Comparison of ENCODE assay signal across 9 cellular contexts in the genomic region with DNA sequence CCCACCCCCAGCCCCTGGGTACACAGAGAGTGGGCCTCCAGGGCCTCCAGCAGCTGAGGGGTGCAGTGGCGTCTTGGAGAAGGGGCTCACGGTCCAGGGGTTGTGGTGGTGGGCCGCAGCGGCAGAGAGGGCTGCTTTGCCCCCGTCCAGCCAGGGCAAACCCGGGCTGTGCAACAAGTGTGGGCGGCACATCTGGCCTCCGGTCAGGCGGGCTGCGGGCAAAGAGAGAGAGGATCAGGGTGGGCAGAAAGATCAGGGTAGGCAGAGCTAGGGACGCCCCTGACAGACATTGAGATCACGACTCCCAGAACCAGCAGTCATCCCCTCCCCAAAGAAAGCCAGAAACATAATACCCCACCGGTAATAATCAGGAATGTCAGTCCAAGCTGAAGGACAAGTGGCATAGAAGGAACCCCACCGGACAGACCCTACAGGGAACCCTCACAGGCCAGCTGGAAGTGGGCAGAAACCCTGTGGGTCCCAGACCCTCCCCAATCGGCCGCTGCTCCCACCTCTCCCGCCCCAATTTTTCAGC. TPM values are rescaled to one million over a fixed set of nuclear protein-coding genes. Genes with fewer than 3 reads are reported as not detected.
DNase-seq lines count a peak whose midpoint lies in the region; ATAC-seq and TF ChIP-seq lines count a peak whose summit lies in the region.
"Had no signal": no experiment of that assay in that cellular context is flagged by ENCODE, and none has a peak within 500 bp of the region (broad histone marks: within the 10 kb centered on the region; RNA-seq: fewer than 3 reads in every experiment).

No MANE protein-coding gene starts in this region.

- no peak overlapping the region for H3K18ac ChIP-seq in H9 (ENCODE audit: insufficient read length, low read depth, low read length)

- peaks cover 7% of the 10 kb centered on the region for H4K20me1 ChIP-seq in H9 (ENCODE audit: control insufficient read depth, insufficient read depth, insufficient read length)

- no peak for ATAC-seq in WTC11
- ATAC-seq in left cardiac atrium, result no peak
- ATAC-seq in HG02623 (IDR thresholded peaks at IDR 0.05; ENCODE audit: unreplicated experiment), result no peak

- H4K8ac ChIP-seq in H9 (replicated peaks; ENCODE audit: insufficient read length, low read depth, low read length), result no peak overlapping the region

- no peak overlapping the region for H3K14ac ChIP-seq in H9 (ENCODE audit: insufficient read depth, low read length)

- peak overlapping the region; percentile 58 to 81 for H3K4me3 Mint-ChIP-seq in H9
- H3K4me3 Mint-ChIP-seq in WTC11, result peak overlapping the region; percentile 66

- H3K9me3 Mint-ChIP-seq in H9, result peaks cover 2 to 3% of the 10 kb centered on the region in 2 experiments; a peak in 2 of 5 replicates
- H3K9me3 Mint-ChIP-seq in WTC11, result no peaks in the 10 kb centered on the region

- DNase-seq in H9 (no peak), WTC11 (ENCODE audit: low spot score) (no peak), left cardiac atrium (peak; percentile 21), SHP77 treated with DMSO at 0.1 percent for 48 hours (lab: John Stamatoyannopoulos, UW) (no peak), NOMO-1 treated with DMSO at 0.1 percent for 48 hours (lab: John Stamatoyannopoulos, UW; ENCODE audit: unreplicated experiment) (no peak)
- DNase-seq in activated CD4-positive, alpha-beta T cell treated with anti-CD3 and anti-CD28 coated beads for 4 hours, result no peak

- no peak overlapping the region for H3K4ac ChIP-seq in H9 (ENCODE audit: low read depth, low read length)

- POLR2A ChIA-PET in WTC11 (lab: Charles Lee), result interaction anchor here (0.6 kb wide), 1 partner anchor 59 kb away, joined by 3 read pairs; no protein-coding TSS in a partner anchor

- H2AFZ ChIP-seq in H9 (ENCODE audit: low read length), result no peak overlapping the region

- no peak overlapping the region for H4K91ac ChIP-seq in H9 (ENCODE audit: insufficient read length, low read depth, low read length)

- no peak overlapping the region for H4K5ac ChIP-seq in H9 (ENCODE audit: insufficient read length, low read depth, low read length)

- peak overlapping the region; percentile 35 for H3K4me2 ChIP-seq in H9 (ENCODE audit: insufficient read depth, insufficient read length, low read length)
- H3K4me2 ChIP-seq in skeletal muscle satellite cell (ENCODE audit: low read length), result peak overlapping the region; percentile 79

- no CpG with 5 or more reads among the region's 17 CpGs for WGBS in H9 (ENCODE audit: extremely low coverage, insufficient read length, low lambda C conversion rate)

- peak overlapping the region; percentile 66 for H3K4me3 ChIP-seq in skeletal muscle satellite cell (ENCODE audit: low read length)

- no peaks in the 10 kb centered on the region for H3K79me2 ChIP-seq in H9 (ENCODE audit: insufficient read depth, low read length)

- H3K56ac ChIP-seq in H9 (ENCODE audit: insufficient read length, low read depth, low read length), result no peak overlapping the region

- H3K36me3 Mint-ChIP-seq in H9 (ENCODE audit: insufficient read depth in 1 of 3, low read depth in 3 of 3) (peaks cover 0 to 2% (median 0%) of the 10 kb centered on the region in 3 experiments; a peak in 2 of 7 replicates), WTC11 (no peaks in the 10 kb centered on the region; the same call in 1 of the 2 replicates)

- H3K27me3 ChIP-seq in H9 (ENCODE audit: insufficient read depth, low read length), result peaks cover 88% of the 10 kb centered on the region
- H3K27me3 ChIP-seq in skeletal muscle satellite cell (ENCODE audit: control insufficient read depth, insufficient read depth, low read length), result peaks cover 86% of the 10 kb centered on the region

- H3K79me1 ChIP-seq in H9 (ENCODE audit: insufficient read depth, low read depth, low read length, poor library complexity, severe bottlenecking), result no peaks in the 10 kb centered on the region

- peaks cover 2% of the 10 kb centered on the region; the same call in 1 of the 2 replicates for H3K4me1 ChIP-seq in H9 (ENCODE audit: insufficient read depth, low read length)
- peaks cover 39% of the 10 kb centered on the region for H3K4me1 ChIP-seq in skeletal muscle satellite cell (ENCODE audit: control insufficient read depth, insufficient read depth, low read length)

- H3K27me3 Mint-ChIP-seq in H9 (ENCODE audit: low read depth) (peaks cover 99% of the 10 kb centered on the region), WTC11 (ENCODE audit: low read depth) (peaks cover 100% of the 10 kb centered on the region)

- no peak overlapping the region for H3K27ac ChIP-seq in H9 (ENCODE audit: insufficient read length, low read depth, low read length)

- H2BK15ac ChIP-seq in H9 (ENCODE audit: low read depth, low read length), result no peak overlapping the region

- peaks cover 25% of the 10 kb centered on the region for H3K23me2 ChIP-seq in H9 (ENCODE audit: insufficient read length, low read depth, low read length, poor library complexity, severe bottlenecking)

- no peak overlapping the region for H2AK5ac ChIP-seq in H9 (ENCODE audit: insufficient read length, low read length)

- intact Hi-C loops in left cardiac atrium (cut with DNase I), result no loop called here

- H3T11ph ChIP-seq in H9 (ENCODE audit: low read length), result no peak overlapping the region

- no peaks in the 10 kb centered on the region for H3K9me3 ChIP-seq in H9 (ENCODE audit: control insufficient read depth, low read depth, low read length)
- H3K9me3 ChIP-seq in skeletal muscle satellite cell (replicated peaks; ENCODE audit: low read length), result no peaks in the 10 kb centered on the region

- no peak overlapping the region for H2BK5ac ChIP-seq in H9 (ENCODE audit: insufficient read length, low read length)

- H3K9ac ChIP-seq in H9 (ENCODE audit: extremely low read depth, insufficient read length, low read length) (no peak overlapping the region), skeletal muscle satellite cell (ENCODE audit: low read depth, low read length) (no peak overlapping the region)

- H3K36me3 ChIP-seq in skeletal muscle satellite cell (ENCODE audit: insufficient read depth, low read length), result no peaks in the 10 kb centered on the region

- peaks cover 52 to 73% of the 10 kb centered on the region in 2 experiments for H3K4me1 Mint-ChIP-seq in H9
- peaks cover 64% of the 10 kb centered on the region for H3K4me1 Mint-ChIP-seq in WTC11

- H3K27ac Mint-ChIP-seq in H9, result peak overlapping the region in 1 of 3 experiments; percentile 74; a peak in 1 of 7 replicates
- H3K27ac Mint-ChIP-seq in WTC11, result no peak overlapping the region

- CTCF ChIA-PET in WTC11 (lab: Charles Lee), result interaction anchor here (0.6 kb wide), 1 partner anchor 23 kb away, joined by 3 read pairs; no protein-coding TSS in a partner anchor

- H3K23ac ChIP-seq in H9 (ENCODE audit: insufficient read length, low read depth, low read length), result no peak overlapping the region

- no peak overlapping the region for H2BK12ac ChIP-seq in H9 (ENCODE audit: insufficient read length, low read depth, low read length)

- no peak overlapping the region for H2BK20ac ChIP-seq in H9 (ENCODE audit: low read depth, low read length, poor library complexity, severe bottlenecking)

- TF ChIP-seq CTCF in H9 (conservative IDR thresholded peaks at IDR 0.05), result no peak
- no peak for TF ChIP-seq CTCF in WTC11 (IDR thresholded peaks at IDR 0.05)

- H2BK120ac ChIP-seq in H9 (ENCODE audit: low read depth, low read length, poor library complexity, severe bottlenecking), result no peak overlapping the region

TF ChIP-seq in WTC11, 78 proteins besides CTCF, POLR2A, EP300 and RAD21 (continues in another document):
- TF ChIP-seq IRF2 (CRISPR knock-in tag; IDR thresholded peaks at IDR 0.05; ENCODE audit: borderline replicate concordance, low read depth) (no peak), SP1 (CRISPR knock-in tag; conservative IDR thresholded peaks at IDR 0.05) (no peak), NR3C1 (CRISPR knock-in tag; conservative IDR thresholded peaks at IDR 0.05; ENCODE audit: low read depth) (no peak), ATF1 (CRISPR knock-in tag; IDR thresholded peaks at IDR 0.05) (no peak), KAT7 (CRISPR knock-in tag; IDR thresholded peaks at IDR 0.05; ENCODE audit: borderline replicate concordance) (no peak), ZNF416 (CRISPR knock-in tag; IDR thresholded peaks at IDR 0.05) (no peak)
- TF ChIP-seq, protein P1, sequence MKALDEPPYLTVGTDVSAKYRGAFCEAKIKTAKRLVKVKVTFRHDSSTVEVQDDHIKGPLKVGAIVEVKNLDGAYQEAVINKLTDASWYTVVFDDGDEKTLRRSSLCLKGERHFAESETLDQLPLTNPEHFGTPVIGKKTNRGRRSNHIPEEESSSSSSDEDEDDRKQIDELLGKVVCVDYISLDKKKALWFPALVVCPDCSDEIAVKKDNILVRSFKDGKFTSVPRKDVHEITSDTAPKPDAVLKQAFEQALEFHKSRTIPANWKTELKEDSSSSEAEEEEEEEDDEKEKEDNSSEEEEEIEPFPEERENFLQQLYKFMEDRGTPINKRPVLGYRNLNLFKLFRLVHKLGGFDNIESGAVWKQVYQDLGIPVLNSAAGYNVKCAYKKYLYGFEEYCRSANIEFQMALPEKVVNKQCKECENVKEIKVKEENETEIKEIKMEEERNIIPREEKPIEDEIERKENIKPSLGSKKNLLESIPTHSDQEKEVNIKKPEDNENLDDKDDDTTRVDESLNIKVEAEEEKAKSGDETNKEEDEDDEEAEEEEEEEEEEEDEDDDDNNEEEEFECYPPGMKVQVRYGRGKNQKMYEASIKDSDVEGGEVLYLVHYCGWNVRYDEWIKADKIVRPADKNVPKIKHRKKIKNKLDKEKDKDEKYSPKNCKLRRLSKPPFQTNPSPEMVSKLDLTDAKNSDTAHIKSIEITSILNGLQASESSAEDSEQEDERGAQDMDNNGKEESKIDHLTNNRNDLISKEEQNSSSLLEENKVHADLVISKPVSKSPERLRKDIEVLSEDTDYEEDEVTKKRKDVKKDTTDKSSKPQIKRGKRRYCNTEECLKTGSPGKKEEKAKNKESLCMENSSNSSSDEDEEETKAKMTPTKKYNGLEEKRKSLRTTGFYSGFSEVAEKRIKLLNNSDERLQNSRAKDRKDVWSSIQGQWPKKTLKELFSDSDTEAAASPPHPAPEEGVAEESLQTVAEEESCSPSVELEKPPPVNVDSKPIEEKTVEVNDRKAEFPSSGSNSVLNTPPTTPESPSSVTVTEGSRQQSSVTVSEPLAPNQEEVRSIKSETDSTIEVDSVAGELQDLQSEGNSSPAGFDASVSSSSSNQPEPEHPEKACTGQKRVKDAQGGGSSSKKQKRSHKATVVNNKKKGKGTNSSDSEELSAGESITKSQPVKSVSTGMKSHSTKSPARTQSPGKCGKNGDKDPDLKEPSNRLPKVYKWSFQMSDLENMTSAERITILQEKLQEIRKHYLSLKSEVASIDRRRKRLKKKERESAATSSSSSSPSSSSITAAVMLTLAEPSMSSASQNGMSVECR (CRISPR knock-in tag; IDR thresholded peaks at IDR 0.05; ENCODE audit: borderline replicate concordance), result no peak

RNA-seq across cellular contexts. Expression of a gene that starts 6.8 kb away (rescaled TPM):
- total RNA-seq in H9 (2021) (1.9 and 2.7 TPM in 2 replicates), WTC11 (2021) (1.3 to 1.6 TPM (median 1.5 TPM) in 3 replicates), left cardiac atrium (10 to 100 TPM in 1 of 2 donors, 1 to 10 TPM in 1; 8.9 to 23.8 TPM)
- total RNA-seq in skeletal muscle satellite cell (2012; rRNA removed), result 0.87 and 3.3 TPM in 2 replicates

RNA-seq across cellular contexts. Expression of a gene that starts 19.5 kb away (rescaled TPM):
- total RNA-seq in H9 (2021), result not detected in 2 replicates
- total RNA-seq in WTC11 (2021), result not detected in 3 replicates
- total RNA-seq in left cardiac atrium, result not detected
- under 0.01 TPM in 1 of 2 replicates, not detected in the other for total RNA-seq in skeletal muscle satellite cell (2012; rRNA removed)
- total RNA-seq: aorta had no signal
